ENCODE assay signal across 10 cellular contexts in genomic region chr4:22514001-22514400, GRCh38. TPM values are rescaled to one million over a fixed set of nuclear protein-coding genes. Genes with fewer than 3 reads are reported as not detected.
DNase-seq lines count a peak whose midpoint lies in the region; ATAC-seq, FAIRE-seq and TF ChIP-seq lines count a peak whose summit lies in the region.
"Had no signal": no experiment of that assay in that cellular context is flagged by ENCODE, and none has a peak within 500 bp of the region (broad histone marks: within the 10 kb centered on the region; RNA-seq: fewer than 3 reads in every experiment).

No MANE protein-coding gene starts in this region.

- H3K79me2 ChIP-seq in endothelial cell of umbilical vein (ENCODE audit: control insufficient read depth, insufficient read depth, low read length) (peaks cover 50% of the 10 kb centered on the region), neural progenitor cell (ENCODE audit: low read depth) (peaks cover 56% of the 10 kb centered on the region)

- no peak overlapping the region for H3K27ac Mint-ChIP-seq in neural progenitor cell

- H3K36me3 ChIP-seq in ES-I3 (ENCODE audit: insufficient read depth, low read length) (no peaks in the 10 kb centered on the region), NT2/D1 (ENCODE audit: insufficient read depth, insufficient read length, low read length) (no peaks in the 10 kb centered on the region), endothelial cell of umbilical vein (ENCODE audit: control insufficient read depth in 2 of 2, extremely low read depth in 1 of 2, insufficient read depth in 2 of 2, low read length in 2 of 2) (no peaks in the 10 kb centered on the region), neural progenitor cell (no peaks in the 10 kb centered on the region)

- peaks cover 37% of the 10 kb centered on the region for H3K9me3 Mint-ChIP-seq in neural progenitor cell

- H3K9me3 ChIP-seq in ES-I3 (ENCODE audit: control insufficient read depth, insufficient read depth, low read length) (no peaks in the 10 kb centered on the region; the same call in 1 of the 2 replicates), NT2/D1 (ENCODE audit: insufficient read depth, low read length) (no peaks in the 10 kb centered on the region), endothelial cell of umbilical vein (replicated peaks; ENCODE audit: control insufficient read depth, insufficient read depth, low read length) (no peaks in the 10 kb centered on the region), neural progenitor cell (ENCODE audit: low read depth) (no peaks in the 10 kb centered on the region)

- H3K4me3 ChIP-seq in NT2/D1 (ENCODE audit: insufficient read length, low read depth) (peak overlapping the region; percentile 68), endothelial cell of umbilical vein (replicated peaks in 1 of 3; ENCODE audit: insufficient read depth in 1 of 3, low read depth in 1 of 3, low read length in 3 of 3) (peak overlapping the region in 2 of 3 experiments; percentile 62 to 85), neural progenitor cell (peak overlapping the region; percentile 84)

- H2AFZ ChIP-seq in endothelial cell of umbilical vein (ENCODE audit: low read depth, low read length) = no peak overlapping the region
- no peak overlapping the region for H2AFZ ChIP-seq in neural progenitor cell (replicated peaks)

- DNase-seq in NT2/D1 (ENCODE audit: low read depth, low spot score) (no peak), endothelial cell of umbilical vein (ENCODE audit: low read depth, low spot score) (peak; percentile 48), neural progenitor cell (ENCODE audit: low spot score) (no peak), GF-D8 (lab: John Stamatoyannopoulos, UW) (no peak)
- DNase-seq in stimulated activated CD4-positive, alpha-beta T cell treated with anti-CD3 and anti-CD28 coated beads, Interleukin-2, amount 100 ng/mL, for 48 hours = no peak
- no peak for DNase-seq in stimulated activated CD4-positive, alpha-beta T cell treated with anti-CD3 and anti-CD28 coated beads, Interleukin-15, amount 100 ng/mL, for 24 hours
- DNase-seq: NCI-H1105 treated with DMSO at 0.1 percent for 48 hours had no signal

- H3K27ac ChIP-seq in endothelial cell of umbilical vein (ENCODE audit: insufficient read depth, low read depth, low read length) = peak overlapping the region; percentile 4
- H3K27ac ChIP-seq in neural progenitor cell = no peak overlapping the region

- no TSS peak for BruUV-seq in endothelial cell of umbilical vein (replicated peaks; lab: Mats Ljungman, UMichigan)

- CTCF ChIA-PET in endothelial cell of umbilical vein (lab: Charles Lee) = interaction anchor here (1.6 kb wide), 1 partner anchor 104 kb away, joined by 3 read pairs; no protein-coding TSS in a partner anchor

- peaks cover 21% of the 10 kb centered on the region for H3F3A ChIP-seq in neural progenitor cell (ENCODE audit: low read depth)

- no peaks in the 10 kb centered on the region for H4K20me1 ChIP-seq in endothelial cell of umbilical vein (replicated peaks; ENCODE audit: control insufficient read depth, extremely low read depth, insufficient read depth, low read length)
- peaks cover 46% of the 10 kb centered on the region for H4K20me1 ChIP-seq in neural progenitor cell (ENCODE audit: low read depth)

- POLR2A ChIA-PET in endothelial cell of umbilical vein (lab: Charles Lee) = no interaction called here

- H3K27me3 ChIP-seq in NT2/D1 (ENCODE audit: insufficient read depth, insufficient read length) = no peaks in the 10 kb centered on the region
- H3K27me3 ChIP-seq in endothelial cell of umbilical vein (ENCODE audit: control insufficient read depth in 2 of 2, insufficient read depth in 2 of 2, low read length in 2 of 2) = no peaks in the 10 kb centered on the region
- H3K27me3 ChIP-seq in neural progenitor cell = peaks cover 5% of the 10 kb centered on the region

- peaks cover 37% of the 10 kb centered on the region for H3K36me3 Mint-ChIP-seq in neural progenitor cell

- H3K4me2 ChIP-seq in endothelial cell of umbilical vein (ENCODE audit: insufficient read depth, low read length) (peak overlapping the region; percentile 99), neural progenitor cell (peak overlapping the region; percentile 99)

- intact Hi-C loops in endothelial cell of umbilical vein (cut with micrococcal nuclease) = loop anchor here (2.0 kb wide), 3 partner anchors 39 to 711 kb away; no protein-coding TSS in a partner anchor

- H3K9ac ChIP-seq in ES-I3 (ENCODE audit: low read depth, low read length) = peak overlapping the region; percentile 86
- peak overlapping the region; percentile 91 for H3K9ac ChIP-seq in NT2/D1 (ENCODE audit: insufficient read length, low read depth)
- H3K9ac ChIP-seq in endothelial cell of umbilical vein (replicated peaks; ENCODE audit: extremely low read depth, insufficient read depth, low read length) = peak overlapping the region; percentile 69
- peak overlapping the region; percentile 57 for H3K9ac ChIP-seq in neural progenitor cell

- H3K4me1 ChIP-seq in ES-I3 (ENCODE audit: insufficient read depth, low read length) (no peaks in the 10 kb centered on the region; the same call in 1 of the 2 replicates), NT2/D1 (ENCODE audit: insufficient read depth, insufficient read length) (no peaks in the 10 kb centered on the region), endothelial cell of umbilical vein (ENCODE audit: control insufficient read depth, extremely low read depth, insufficient read depth, low read length) (peaks cover 17% of the 10 kb centered on the region), neural progenitor cell (peaks cover 8% of the 10 kb centered on the region)

- FAIRE-seq in endothelial cell of umbilical vein (lab: Jason Lieb, UNC) = peak; percentile 79

- H3K9me1 ChIP-seq in endothelial cell of umbilical vein (replicated peaks; ENCODE audit: control insufficient read depth, extremely low read depth, insufficient read depth, low read length) = no peaks in the 10 kb centered on the region

- H3K4me3 Mint-ChIP-seq in neural progenitor cell = peak overlapping the region; percentile 100

- H3K4me1 Mint-ChIP-seq in neural progenitor cell = peaks cover 18% of the 10 kb centered on the region

- peaks cover 7% of the 10 kb centered on the region for H3K27me3 Mint-ChIP-seq in neural progenitor cell (ENCODE audit: insufficient read depth, low read depth)

- TF ChIP-seq POLR2A in endothelial cell of umbilical vein (IDR thresholded peaks at IDR 0.05; ENCODE audit: low read depth, low read length) = no peak

- dilution Hi-C loops in endothelial cell of umbilical vein (cut with MboI; ENCODE audit: extremely low pct_ligation_motif_present, low sequenced_read_pairs) = no loop called here

- no peak for ATAC-seq in GM18520 (IDR thresholded peaks at IDR 0.05; ENCODE audit: unreplicated experiment)
- ATAC-seq: sciatic nerve had no signal

- no peak for TF ChIP-seq CTCF in endothelial cell of umbilical vein (IDR thresholded peaks at IDR 0.05; ENCODE audit: extremely low read depth in 1 of 2, insufficient read depth in 1 of 2, low read depth in 1 of 2, low read length in 2 of 2)
- no peak for TF ChIP-seq CTCF in neural progenitor cell (IDR thresholded peaks at IDR 0.05)

TF ChIP-seq in endothelial cell of umbilical vein, 7 proteins besides CTCF, POLR2A, EP300 and RAD21:
- TF ChIP-seq JUN (IDR thresholded peaks at IDR 0.05; ENCODE audit: borderline replicate concordance, insufficient read depth, insufficient read length, low read depth) (peak; percentile 21), FOS (IDR thresholded peaks at IDR 0.05; ENCODE audit: borderline replicate concordance, insufficient read depth, low read length) (no peak)
TF ChIP-seq in endothelial cell of umbilical vein: peak in this region for 1.

RNA-seq across cellular contexts. Expression of gene ADGRA3, which starts 1.9 kb away (rescaled TPM):
- total RNA-seq in endothelial cell of umbilical vein (34.4 and 36.2 TPM in 2 replicates), neural progenitor cell (ENCODE audit: low replicate concordance) (72.5 and 87.9 TPM in 2 replicates)
- polyA plus RNA-seq in endothelial cell of umbilical vein = 13.1 and 17.2 TPM in 2 replicates
- 15.1 and 15.7 TPM in 2 replicates for polyA plus RNA-seq in endothelial cell of umbilical vein (2011; cell fraction: cytosol; rRNA removed)
- 40.0 and 42.2 TPM in 2 replicates for polyA plus RNA-seq in endothelial cell of umbilical vein (2011; cell fraction: nucleus; rRNA removed)
- polyA plus RNA-seq in endothelial cell of umbilical vein (2012) = 28.2 and 34.4 TPM in 2 replicates
- polyA minus RNA-seq in endothelial cell of umbilical vein = 87.4 and 135 TPM in 2 replicates
- 6.7 TPM for polyA minus RNA-seq in endothelial cell of umbilical vein (2011; cell fraction: cytosol; rRNA and poly(A)+ RNA removed)
- 67.8 and 132 TPM in 2 replicates for polyA minus RNA-seq in endothelial cell of umbilical vein (2011; cell fraction: nucleus; rRNA and poly(A)+ RNA removed)
